In genomic region chr14:92794961-92795360, GRCh38 we compare ENCODE assay signal across 9 cellular contexts. TPM values are rescaled to one million over a fixed set of nuclear protein-coding genes. Genes with fewer than 3 reads are reported as not detected.
DNase-seq lines count a peak whose midpoint lies in the region; ATAC-seq, FAIRE-seq and TF ChIP-seq lines count a peak whose summit lies in the region.
"Had no signal": no experiment of that assay in that cellular context is flagged by ENCODE, and none has a peak within 500 bp of the region (broad histone marks: within the 10 kb centered on the region; RNA-seq: fewer than 3 reads in every experiment).

No MANE protein-coding gene starts in this region.

- no peak for TF ChIP-seq POLR2A in NB4 (IDR thresholded peaks at IDR 0.05; ENCODE audit: extremely low read depth, insufficient read length)

- TF ChIP-seq RAD21 in neural cell (conservative IDR thresholded peaks at IDR 0.05) = no peak

- no peaks in the 10 kb centered on the region for H3K27me3 ChIP-seq in BLaER1 treated with 17β-estradiol and CSF1 and Interleukin-3, amounts not matched to agents 10 nM and 100 nM
- H3K27me3 ChIP-seq in neural cell (ENCODE audit: insufficient read depth, low read depth, low read length) = no peaks in the 10 kb centered on the region

- H3K27ac Mint-ChIP-seq in effector memory CD8-positive, alpha-beta T cell = peak overlapping the region; percentile 97 to 99

- FAIRE-seq in RCC 7860 (lab: Jason Lieb, UNC) = no peak

- H3F3A ChIP-seq in neural cell (ENCODE audit: insufficient read depth, low read length, poor library complexity, severe bottlenecking) = no peaks in the 10 kb centered on the region

- H3K36me3 ChIP-seq in BLaER1 treated with 17β-estradiol and CSF1 and Interleukin-3, amounts not matched to agents 10 nM and 100 nM = peaks cover 26 to 30% (median 28%) of the 10 kb centered on the region in 11 experiments
- no peaks in the 10 kb centered on the region for H3K36me3 ChIP-seq in neural cell (ENCODE audit: insufficient read depth, low read length)

- peaks cover 22% of the 10 kb centered on the region for H3K79me2 ChIP-seq in neural cell (replicated peaks; ENCODE audit: insufficient read depth, low read length)

- peaks cover 24 to 26% of the 10 kb centered on the region in 2 donors for H3K4me1 Mint-ChIP-seq in effector memory CD8-positive, alpha-beta T cell (ENCODE audit: low read depth in 2 of 2)

- H3K9me3 Mint-ChIP-seq in effector memory CD8-positive, alpha-beta T cell = peaks cover 2 to 10% of the 10 kb centered on the region in 2 donors

- H4K20me1 ChIP-seq in BLaER1 treated with 17β-estradiol and CSF1 and Interleukin-3, amounts not matched to agents 10 nM and 100 nM = peaks cover 0 to 22% (median 4%) of the 10 kb centered on the region in 11 experiments; a peak in 8 of 22 replicates
- no peaks in the 10 kb centered on the region for H4K20me1 ChIP-seq in neural cell (ENCODE audit: insufficient read depth)

- no peaks in the 10 kb centered on the region for H3K27me3 Mint-ChIP-seq in effector memory CD8-positive, alpha-beta T cell

- DNase-seq in NB4 (ENCODE audit: low read depth) = no peak
- DNase-seq in effector memory CD8-positive, alpha-beta T cell = no peak
- DNase-seq in OCI-M2 (lab: John Stamatoyannopoulos, UW; ENCODE audit: unreplicated experiment) = no peak
- DNase-seq in SKM-1 treated with dmso at 0.1 percent for 144 hours (lab: John Stamatoyannopoulos, UW; ENCODE audit: unreplicated experiment) = no peak
- DNase-seq in RCC 7860 (ENCODE audit: low spot score) = no peak
- DNase-seq in DMS53 (lab: John Stamatoyannopoulos, UW) = no peak
- DNase-seq: NCI-H510A treated with DMSO at 0.1 percent for 48 hours had no signal

- H3K9me3 ChIP-seq in BLaER1 treated with 17β-estradiol and CSF1 and Interleukin-3, amounts not matched to agents 10 nM and 100 nM (replicated peaks in 1 of 11) = peaks cover 13 to 36% (median 22%) of the 10 kb centered on the region in 11 experiments
- H3K9me3 ChIP-seq in neural cell (ENCODE audit: low read length) = no peaks in the 10 kb centered on the region

- H3K9me2 ChIP-seq in neural cell (ENCODE audit: insufficient read depth, low read length) = no peaks in the 10 kb centered on the region

- no peak for TF ChIP-seq EP300 in neural cell (conservative IDR thresholded peaks at IDR 0.05; ENCODE audit: poor library complexity, severe bottlenecking)

- TF ChIP-seq CTCF in NB4 (IDR thresholded peaks at IDR 0.05; ENCODE audit: low read depth, low read length) (no peak), neural cell (IDR thresholded peaks at IDR 0.05; ENCODE audit: poor library complexity, severe bottlenecking) (no peak)

- H3K36me3 Mint-ChIP-seq in effector memory CD8-positive, alpha-beta T cell (ENCODE audit: insufficient read depth) = peaks cover 32% of the 10 kb centered on the region

- H3K27ac ChIP-seq in BLaER1 treated with 17β-estradiol and CSF1 and Interleukin-3, amounts not matched to agents 10 nM and 100 nM = peak overlapping the region; percentile 85 to 95 (median 90)
- peak overlapping the region; percentile 78 for H3K27ac ChIP-seq in neural cell (ENCODE audit: low read length)

- peaks cover 15 to 42% (median 20%) of the 10 kb centered on the region in 10 experiments for H3K4me1 ChIP-seq in BLaER1 treated with 17β-estradiol and CSF1 and Interleukin-3, amounts not matched to agents 10 nM and 100 nM

- peak overlapping the region; percentile 89 to 97 (median 94) for H3K9ac ChIP-seq in BLaER1 treated with 17β-estradiol and CSF1 and Interleukin-3, amounts not matched to agents 10 nM and 100 nM
- peak overlapping the region; percentile 89 for H3K9ac ChIP-seq in neural cell (ENCODE audit: low read length)

- peak overlapping the region; percentile 92 to 98 for H3K4me3 Mint-ChIP-seq in effector memory CD8-positive, alpha-beta T cell

- H3K4me3 ChIP-seq in BLaER1 treated with 17β-estradiol and CSF1 and Interleukin-3, amounts not matched to agents 10 nM and 100 nM = peak overlapping the region; percentile 87 to 98 (median 94)
- H3K4me3 ChIP-seq in NB4 (ENCODE audit: low read depth, low read length) (peak overlapping the region; percentile 95), neural cell (ENCODE audit: low read length) (peak overlapping the region; percentile 93)

- ATAC-seq in effector memory CD8-positive, alpha-beta T cell (replicated peaks) = no peak

- H3K4me2 ChIP-seq in BLaER1 treated with 17β-estradiol and CSF1 and Interleukin-3, amounts not matched to agents 10 nM and 100 nM = peak overlapping the region; percentile 72 to 97 (median 95)
- peak overlapping the region; percentile 84 for H3K4me2 ChIP-seq in neural cell (ENCODE audit: low read length)

- H2AFZ ChIP-seq in neural cell (ENCODE audit: low read depth, low read length) = no peak overlapping the region

TF ChIP-seq in neural cell, 6 proteins besides CTCF, POLR2A, EP300 and RAD21:
- TF ChIP-seq TAF1 (IDR thresholded peaks at IDR 0.05; ENCODE audit: low read depth) (no peak), POLR2AphosphoS5 (IDR thresholded peaks at IDR 0.05) (no peak)

RNA-seq across cellular contexts. Expression of gene GOLGA5, which starts 0.9 kb away (rescaled TPM):
- 34.6 and 35.7 TPM in 2 replicates for polyA plus RNA-seq in neural cell
- polyA minus RNA-seq in neural cell = 48.2 and 52.8 TPM in 2 replicates

RNA-seq across cellular contexts. Expression of gene LGMN, which starts 46.5 kb away (rescaled TPM):
- 48.0 and 64.0 TPM in 2 replicates for polyA plus RNA-seq in neural cell
- polyA minus RNA-seq in neural cell = 23.9 and 30.3 TPM in 2 replicates
